ENCODE assay signal across 1 cellular context in genomic region chr10:43421201-43421507, GRCh38.
TF ChIP-seq lines count a peak whose summit lies in the region.

No MANE protein-coding gene starts in this region.

TF ChIP-seq in endothelial cell of umbilical vein, 7 proteins besides CTCF, POLR2A, EP300 and RAD21:
- TF ChIP-seq EZH2 (IDR thresholded peaks at IDR 0.05; ENCODE audit: borderline replicate concordance, low read depth, low read length, severe bottlenecking) (no peak), FOS (IDR thresholded peaks at IDR 0.05; ENCODE audit: borderline replicate concordance, insufficient read depth, low read length) (no peak), MYC (IDR thresholded peaks at IDR 0.05; ENCODE audit: low read depth, low read length) (no peak), GATA2 (IDR thresholded peaks at IDR 0.05; ENCODE audit: insufficient read depth, insufficient read length, low read depth, low read length) (no peak), POLR2AphosphoS5 (IDR thresholded peaks at IDR 0.05; ENCODE audit: insufficient read depth, low read depth, low read length) (no peak), MAX (IDR thresholded peaks at IDR 0.05; ENCODE audit: insufficient read depth, insufficient read length) (no peak), JUN (IDR thresholded peaks at IDR 0.05; ENCODE audit: borderline replicate concordance, insufficient read depth, insufficient read length, low read depth) (no peak)
